ENCODE assay signal across 2 cellular contexts in the genomic region with DNA sequence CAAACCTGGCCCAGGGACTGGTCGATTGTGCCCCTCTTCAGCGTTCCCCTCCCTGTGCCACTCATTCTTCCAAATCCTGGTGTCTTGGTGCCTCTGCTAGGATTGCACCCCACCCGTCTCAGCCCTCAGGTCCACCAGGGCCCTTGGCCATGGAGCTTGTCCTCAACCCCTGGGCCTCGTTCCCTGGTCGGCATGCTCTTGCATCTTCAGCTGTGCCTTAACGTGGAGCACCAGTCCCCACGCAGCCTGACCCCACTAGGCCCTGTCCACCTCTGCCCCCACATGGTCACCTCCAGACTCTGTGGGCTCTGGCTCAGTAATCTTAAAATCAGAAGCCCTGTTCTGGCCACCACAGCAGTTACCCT.
TF ChIP-seq lines count a peak whose summit lies in the region.

No MANE protein-coding gene starts in this region.

TF ChIP-seq in A549, 52 proteins besides CTCF, POLR2A, EP300 and RAD21:
- TF ChIP-seq RARB (CRISPR knock-in tag; IDR thresholded peaks at IDR 0.05) (no peak), KDM5A (IDR thresholded peaks at IDR 0.05) (no peak), MAZ (IDR thresholded peaks at IDR 0.05; ENCODE audit: borderline replicate concordance, low read depth, low read length) (no peak), MAFK (IDR thresholded peaks at IDR 0.05; ENCODE audit: partially characterized antibody) (no peak), PHF8 (IDR thresholded peaks at IDR 0.05; ENCODE audit: borderline replicate concordance, low read depth) (no peak), SMC3 (IDR thresholded peaks at IDR 0.05) (no peak)

TF ChIP-seq in K562, 482 proteins besides CTCF, POLR2A, EP300 and RAD21:
- no peak for TF ChIP-seq RHOXF2B (CRISPR knock-in tag; conservative IDR thresholded peaks at IDR 0.05)
- TF ChIP-seq, protein P1, sequence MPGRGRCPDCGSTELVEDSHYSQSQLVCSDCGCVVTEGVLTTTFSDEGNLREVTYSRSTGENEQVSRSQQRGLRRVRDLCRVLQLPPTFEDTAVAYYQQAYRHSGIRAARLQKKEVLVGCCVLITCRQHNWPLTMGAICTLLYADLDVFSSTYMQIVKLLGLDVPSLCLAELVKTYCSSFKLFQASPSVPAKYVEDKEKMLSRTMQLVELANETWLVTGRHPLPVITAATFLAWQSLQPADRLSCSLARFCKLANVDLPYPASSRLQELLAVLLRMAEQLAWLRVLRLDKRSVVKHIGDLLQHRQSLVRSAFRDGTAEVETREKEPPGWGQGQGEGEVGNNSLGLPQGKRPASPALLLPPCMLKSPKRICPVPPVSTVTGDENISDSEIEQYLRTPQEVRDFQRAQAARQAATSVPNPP (IDR thresholded peaks at IDR 0.05; ENCODE audit: borderline replicate concordance, insufficient read depth, insufficient read length), result no peak
